In the genomic region with DNA sequence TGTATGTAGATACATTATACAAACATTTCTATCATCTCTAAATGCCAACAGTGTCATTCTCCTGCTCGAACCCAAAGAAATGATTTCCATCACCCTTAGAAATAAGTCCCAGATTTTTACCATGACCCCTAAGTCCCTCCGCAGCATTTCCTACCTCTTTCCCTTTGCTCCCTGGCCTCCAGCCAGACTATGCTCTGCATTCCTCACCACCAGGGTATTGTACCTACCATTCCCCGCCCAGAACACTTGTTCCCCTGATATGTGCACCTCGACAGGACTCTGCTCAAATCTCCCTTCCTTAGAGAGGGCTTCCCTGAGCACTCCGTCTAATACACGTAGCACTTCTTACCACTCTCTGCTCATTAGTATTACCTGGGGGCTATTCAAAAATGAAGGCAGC, we compare ENCODE assay signal across 22 cellular contexts.
A peak's percentile ranks its signal among the peaks of the same experiment; 100 is the strongest.
DNase-seq lines count a peak whose midpoint lies in the region; ATAC-seq and TF ChIP-seq lines count a peak whose summit lies in the region.
"Had no signal": no experiment of that assay in that cellular context is flagged by ENCODE, and none has a peak within 500 bp of the region (broad histone marks: within the 10 kb centered on the region; RNA-seq: fewer than 3 reads in every experiment).

No MANE protein-coding gene starts in this region.

- H3K9me3 ChIP-seq in iPS-18a (ENCODE audit: control insufficient read depth, low read depth, low read length): no peaks in the 10 kb centered on the region
- H3K9me3 ChIP-seq: sigmoid colon had no signal

- DNase-seq in H7 (peak; percentile 20), renal cortical epithelial cell (ENCODE audit: low read depth) (peak; percentile 6), T-helper 9 cell (no peak), posterior vena cava (ENCODE audit: low spot score) (no peak)
- DNase-seq: activated CD4-positive, alpha-beta T cell treated with anti-CD3 and anti-CD28 coated beads, Interleukin-2, amount 10 ng/mL, durations not matched to agents 24 days and 14 days; activated CD8-positive, alpha-beta memory T cell treated with anti-CD3 and anti-CD28 coated beads, Interleukin-2, amount 10 ng/mL, durations not matched to agents 7 days and 5 days; activated naive CD4-positive, alpha-beta T cell treated with anti-CD3 and anti-CD28 coated beads, Interleukin-2, amount 50 U/mL, for 16 hours; anterior cingulate cortex; NCI-H1092 treated with DMSO at 0.1 percent for 48 hours; NCI-H187 treated with DMSO at 0.1 percent for 48 hours; RPMI8226; sigmoid colon; stimulated activated CD4-positive, alpha-beta T cell treated with anti-CD3 and anti-CD28 coated beads, Interleukin-15, amount 100 ng/mL, for 24 hours; stimulated activated naive CD8-positive, alpha-beta T cell treated with anti-CD3 and anti-CD28 coated beads, Interleukin-15, Interleukin-2, amounts not matched to agents 100 U/mL and 50 U/mL, for 24 hours had no signal

- H3K9ac ChIP-seq in iPS-18a (ENCODE audit: low read length): no peak overlapping the region
- H3K9ac ChIP-seq: parathyroid adenoma had no signal

- H3K4me1 ChIP-seq in iPS-18a (ENCODE audit: control insufficient read depth, low read depth, low read length): peaks cover 61% of the 10 kb centered on the region
- H3K4me1 ChIP-seq: sigmoid colon had no signal

- peak; percentile 27; the same call in 1 of the 2 replicates for TF ChIP-seq RAD21 in Ishikawa (IDR thresholded peaks at IDR 0.05; ENCODE audit: low read depth)

- ATAC-seq in GM21528 (IDR thresholded peaks at IDR 0.05; ENCODE audit: low FRiP score, unreplicated experiment): no peak
- ATAC-seq: activated CD8-positive, alpha-beta memory T cell treated with anti-CD3 and anti-CD28 coated beads, Interleukin-2, amount 10 ng/mL, durations not matched to agents 7 days and 5 days; left lobe of liver; natural killer cell treated with Interleukin-12 subunit alpha and Interleukin-12 subunit beta and Interleukin-15 and Interleukin-18, amount 100 ng/mL, for 72 hours; stimulated activated naive CD8-positive, alpha-beta T cell treated with anti-CD3 and anti-CD28 coated beads, Interleukin-15, Interleukin-2, amounts not matched to agents 100 U/mL and 50 U/mL, for 24 hours had no signal

- H3K36me3 ChIP-seq in H7 (replicated peaks; ENCODE audit: control insufficient read depth, insufficient read depth, low read length) (no peaks in the 10 kb centered on the region), iPS-18a (ENCODE audit: control insufficient read depth, low read depth, low read length) (no peaks in the 10 kb centered on the region)
- H3K36me3 ChIP-seq: sigmoid colon had no signal

- H3K27me3 ChIP-seq in H7 (ENCODE audit: control insufficient read depth, insufficient read depth, low read length) (no peaks in the 10 kb centered on the region), iPS-18a (ENCODE audit: control insufficient read depth, insufficient read depth, low read length) (no peaks in the 10 kb centered on the region)
- H3K27me3 ChIP-seq: sigmoid colon had no signal

- no peak overlapping the region for H3K4me3 ChIP-seq in H7 (ENCODE audit: insufficient read depth, low read depth, low read length)
- H3K4me3 ChIP-seq in iPS-18a (ENCODE audit: low read length): peak overlapping the region; percentile 22
- H3K4me3 ChIP-seq: sigmoid colon had no signal

- no peak for TF ChIP-seq EP300 in Ishikawa (IDR thresholded peaks at IDR 0.05; ENCODE audit: borderline replicate concordance)

- intact Hi-C loops in posterior vena cava (cut with DNase I): no loop called here

- peak overlapping the region; percentile 51 for H3K27ac ChIP-seq in iPS-18a (ENCODE audit: low read length)
- H3K27ac ChIP-seq: C4-2B, parathyroid adenoma, sigmoid colon, VCaP had no signal

TF ChIP-seq in Ishikawa, 13 proteins besides CTCF, POLR2A, EP300 and RAD21:
- TF ChIP-seq TCF12 (IDR thresholded peaks at IDR 0.05; ENCODE audit: low read depth): peak; percentile 53; the same call in 1 of the 2 replicates
- TF ChIP-seq, protein P1, sequence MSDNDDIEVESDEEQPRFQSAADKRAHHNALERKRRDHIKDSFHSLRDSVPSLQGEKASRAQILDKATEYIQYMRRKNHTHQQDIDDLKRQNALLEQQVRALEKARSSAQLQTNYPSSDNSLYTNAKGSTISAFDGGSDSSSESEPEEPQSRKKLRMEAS (IDR thresholded peaks at IDR 0.05): peak; percentile 54; the same call in 1 of the 2 replicates
- peak; percentile 90 for TF ChIP-seq TEAD4 (IDR thresholded peaks at IDR 0.05)
- TF ChIP-seq FOXM1 (IDR thresholded peaks at IDR 0.05; ENCODE audit: borderline replicate concordance, low read depth): no peak
- TF ChIP-seq NFIC (IDR thresholded peaks at IDR 0.05): peak; percentile 92

Comparison
In these comparisons a context has a peak if more than half of its experiments do, and no peak if none do; other contexts are left out.
1. DNase-seq: peak in H7 (single experiment) and renal cortical epithelial cell (single experiment); none in T-helper 9 cell (single experiment) and posterior vena cava (single experiment).